Comparison of ENCODE assay signal across 1 cellular context in the genomic region with DNA sequence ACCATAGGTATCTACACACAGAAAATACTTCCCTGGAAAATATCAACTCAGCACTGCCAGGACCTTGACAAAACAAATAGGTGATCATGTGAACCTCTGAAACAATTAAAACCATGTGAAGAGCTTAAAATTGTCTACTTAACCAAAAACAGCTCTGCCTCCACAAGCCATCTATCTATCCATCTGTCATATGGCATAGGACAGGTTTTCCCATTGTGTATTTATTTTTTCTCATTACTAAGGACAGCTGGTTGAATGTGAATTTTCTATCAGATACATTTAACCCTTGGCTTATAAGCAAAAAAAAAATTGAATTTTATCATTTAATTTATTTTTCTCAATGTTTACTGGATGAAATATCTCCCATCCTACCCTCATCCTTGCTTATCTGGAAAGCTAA.
TF ChIP-seq lines count a peak whose summit lies in the region.

No MANE protein-coding gene starts in this region.

TF ChIP-seq in WTC11, 78 proteins besides CTCF, POLR2A, EP300 and RAD21 (continued from another document):
- TF ChIP-seq, protein P1, sequence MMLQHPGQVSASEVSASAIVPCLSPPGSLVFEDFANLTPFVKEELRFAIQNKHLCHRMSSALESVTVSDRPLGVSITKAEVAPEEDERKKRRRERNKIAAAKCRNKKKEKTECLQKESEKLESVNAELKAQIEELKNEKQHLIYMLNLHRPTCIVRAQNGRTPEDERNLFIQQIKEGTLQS (CRISPR knock-in tag; conservative IDR thresholded peaks at IDR 0.05) = no peak
- no peak for TF ChIP-seq JUN (CRISPR knock-in tag; IDR thresholded peaks at IDR 0.05)
- TF ChIP-seq, protein P2, sequence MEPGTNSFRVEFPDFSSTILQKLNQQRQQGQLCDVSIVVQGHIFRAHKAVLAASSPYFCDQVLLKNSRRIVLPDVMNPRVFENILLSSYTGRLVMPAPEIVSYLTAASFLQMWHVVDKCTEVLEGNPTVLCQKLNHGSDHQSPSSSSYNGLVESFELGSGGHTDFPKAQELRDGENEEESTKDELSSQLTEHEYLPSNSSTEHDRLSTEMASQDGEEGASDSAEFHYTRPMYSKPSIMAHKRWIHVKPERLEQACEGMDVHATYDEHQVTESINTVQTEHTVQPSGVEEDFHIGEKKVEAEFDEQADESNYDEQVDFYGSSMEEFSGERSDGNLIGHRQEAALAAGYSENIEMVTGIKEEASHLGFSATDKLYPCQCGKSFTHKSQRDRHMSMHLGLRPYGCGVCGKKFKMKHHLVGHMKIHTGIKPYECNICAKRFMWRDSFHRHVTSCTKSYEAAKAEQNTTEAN (CRISPR knock-in tag; IDR thresholded peaks at IDR 0.05) = no peak
TF ChIP-seq in WTC11: peak in this region for 0.
